Comparison of ENCODE assay signal across 28 cellular contexts in the genomic region with DNA sequence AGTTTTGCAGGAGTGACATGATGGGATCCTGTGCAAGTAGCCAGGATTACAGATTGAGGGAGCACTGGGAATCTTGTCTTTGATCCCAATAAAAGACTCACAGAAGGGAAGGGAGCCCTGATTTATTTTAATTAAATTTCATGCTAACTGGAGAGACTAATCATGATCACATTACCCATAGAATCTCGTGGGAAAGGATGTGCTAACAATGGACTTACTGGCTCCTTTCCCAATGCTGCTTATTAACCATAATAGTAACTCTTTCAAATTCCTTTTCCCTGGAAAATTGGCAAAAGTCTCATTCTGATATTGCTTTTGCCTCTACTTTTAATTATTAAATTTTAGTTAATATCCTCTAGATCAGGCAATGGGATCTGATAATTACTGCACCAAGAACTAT.
"Had no signal": no experiment of that assay in that cellular context is flagged by ENCODE, and none has a peak within 500 bp of the region (broad histone marks: within the 10 kb centered on the region; RNA-seq: fewer than 3 reads in every experiment).

No MANE protein-coding gene starts in this region.

- H3K36me3 ChIP-seq: adrenal gland, colonic mucosa, esophagus muscularis mucosa, gastroesophageal sphincter had no signal

- H3K4me1 ChIP-seq: adrenal gland, body of pancreas, colonic mucosa, esophagus muscularis mucosa, foreskin keratinocyte, gastroesophageal sphincter had no signal

- ATAC-seq: activated CD4-positive, alpha-beta T cell treated with anti-CD3 and anti-CD28 coated beads for 36 hours; activated CD8-positive, alpha-beta memory T cell treated with anti-CD3 and anti-CD28 coated beads, Interleukin-2, amount 10 ng/mL, durations not matched to agents 7 days and 5 days; activated CD8-positive, alpha-beta T cell treated with anti-CD3 and anti-CD28 coated beads, Interleukin-2, amount 10 ng/mL, durations not matched to agents 7 days and 5 days; activated naive CD8-positive, alpha-beta T cell treated with anti-CD3 and anti-CD28 coated beads, Interleukin-2, amount 50 U/mL, for 24 hours; body of pancreas; foreskin keratinocyte; gastroesophageal sphincter had no signal

- H3K9me3 ChIP-seq: adrenal gland, body of pancreas, colonic mucosa, gastroesophageal sphincter had no signal

- H3K4me3 ChIP-seq: adrenal gland, body of pancreas, colonic mucosa, esophagus muscularis mucosa, gastroesophageal sphincter had no signal

- H3K27me3 ChIP-seq: adrenal gland, body of pancreas, colonic mucosa, foreskin keratinocyte, gastroesophageal sphincter had no signal

- DNase-seq: activated CD4-positive, alpha-beta memory T cell treated with anti-CD3 and anti-CD28 coated beads for 36 hours; activated CD4-positive, alpha-beta T cell treated with anti-CD3 and anti-CD28 coated beads for 36 hours; activated CD4-positive, alpha-beta T cell treated with anti-CD3 and anti-CD28 coated beads, Interleukin-2, amount 10 ng/mL, durations not matched to agents 24 days and 14 days; activated CD4-positive, CD25-positive, alpha-beta regulatory T cell; activated CD4-positive, CD25-positive, alpha-beta regulatory T cell treated with anti-CD3 and anti-CD28 coated beads, Interleukin-2, amount 50 U/mL, for 72 hours; activated CD8-positive, alpha-beta memory T cell treated with anti-CD3 and anti-CD28 coated beads, Interleukin-2, amount 10 ng/mL, durations not matched to agents 7 days and 5 days; activated CD8-positive, alpha-beta memory T cell treated with anti-CD3 and anti-CD28 coated beads, Interleukin-2, amount 50 U/mL, for 4 hours; activated CD8-positive, alpha-beta T cell treated with anti-CD3 and anti-CD28 coated beads, Interleukin-2, amount 10 ng/mL, durations not matched to agents 7 days and 5 days; activated effector memory CD4-positive, alpha-beta T cell treated with anti-CD3 and anti-CD28 coated beads, Interleukin-2, amount 50 U/mL, for 16 hours; activated naive CD4-positive, alpha-beta T cell treated with anti-CD3 and anti-CD28 coated beads for 36 hours; activated naive CD8-positive, alpha-beta T cell treated with anti-CD3 and anti-CD28 coated beads for 36 hours; activated naive CD8-positive, alpha-beta T cell treated with anti-CD3 and anti-CD28 coated beads, Interleukin-2, amount 50 U/mL, for 24 hours; activated T-cell treated with anti-CD3 and anti-CD28 coated beads, Interleukin-2, amount 50 U/mL, for 1 hour; activated T-cell treated with anti-CD3 and anti-CD28 coated beads, Interleukin-2, amount 50 U/mL, for 48 hours; adrenal gland; amygdala; aorta; body of pancreas; central memory CD4-positive, alpha-beta T cell; cerebellar nuclear complex; colonic mucosa; effector memory CD4-positive, alpha-beta T cell; endodermal cell; erythroblast; foreskin keratinocyte; T-helper 2 cell had no signal

- H3K27ac ChIP-seq: adrenal gland, body of pancreas, colonic mucosa, esophagus muscularis mucosa, foreskin keratinocyte, gastroesophageal sphincter had no signal
